Comparison of ENCODE assay signal across 18 cellular contexts in the genomic region with DNA sequence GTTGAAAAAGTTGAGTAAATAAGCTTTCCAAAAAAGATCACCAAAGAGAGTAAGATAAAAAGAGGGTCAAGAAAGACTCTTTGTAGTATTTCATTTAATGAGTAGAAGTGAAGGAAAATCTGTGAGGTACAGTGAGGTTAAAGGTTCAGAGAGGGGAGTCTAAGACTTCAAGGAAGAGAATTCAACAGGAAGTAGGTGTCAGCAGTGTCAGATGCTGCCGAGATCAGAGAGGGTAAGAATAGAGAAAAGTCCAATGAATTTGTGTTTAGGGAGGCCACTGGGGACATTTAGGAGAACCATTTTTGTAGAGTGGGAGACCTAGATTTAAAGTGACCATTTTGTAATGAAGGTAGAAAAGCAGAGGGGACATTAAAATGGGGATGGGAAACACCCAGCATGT.
A peak's percentile ranks its signal among the peaks of the same experiment; 100 is the strongest.
DNase-seq lines count a peak whose midpoint lies in the region; ATAC-seq and TF ChIP-seq lines count a peak whose summit lies in the region.
"Had no signal": no experiment of that assay in that cellular context is flagged by ENCODE, and none has a peak within 500 bp of the region (broad histone marks: within the 10 kb centered on the region; RNA-seq: fewer than 3 reads in every experiment).

No MANE protein-coding gene starts in this region.

- no peak for DNase-seq in T-helper 1 cell
- no peak for DNase-seq in NCI-H1436 (lab: John Stamatoyannopoulos, UW)
- DNase-seq: 8988T, body of pancreas, dorsolateral prefrontal cortex, GF-D8, heart left ventricle, NCI-H146, NCI-H524, PC-9, spleen, WERI-Rb-1 had no signal

- no peaks in the 10 kb centered on the region for H3K9me3 Mint-ChIP-seq in T-helper 1 cell treated with Interleukin-12 subunit alpha and Interleukin-12 subunit beta and Interleukin-4 antibody, amounts not matched to agents 30 μg/mL and 1 μg/mL, for 36 hours
- no peaks in the 10 kb centered on the region for H3K9me3 Mint-ChIP-seq in IgD-negative memory B cell
- no peaks in the 10 kb centered on the region for H3K9me3 Mint-ChIP-seq in activated naive CD8-positive, alpha-beta T cell (ENCODE audit: low read depth)
- H3K9me3 Mint-ChIP-seq in nephron = no peaks in the 10 kb centered on the region

- no peak for TF ChIP-seq POLR2A in GM18505 (IDR thresholded peaks at IDR 0.05; ENCODE audit: borderline replicate concordance, extremely low read depth, insufficient read depth, insufficient read length)

- peak overlapping the region; percentile 79 for H3K27ac Mint-ChIP-seq in T-helper 1 cell treated with Interleukin-12 subunit alpha and Interleukin-12 subunit beta and Interleukin-4 antibody, amounts not matched to agents 30 μg/mL and 1 μg/mL, for 36 hours
- H3K27ac Mint-ChIP-seq in IgD-negative memory B cell (peak overlapping the region in 2 of 3 donors; percentile 54 to 70), nephron (peak overlapping the region; percentile 64 to 98 (median 98))
- H3K27ac Mint-ChIP-seq in activated naive CD8-positive, alpha-beta T cell = peak overlapping the region; percentile 88

- ATAC-seq in GM21576 (IDR thresholded peaks at IDR 0.05; ENCODE audit: unreplicated experiment) (no peak), GM18505 (IDR thresholded peaks at IDR 0.05; ENCODE audit: unreplicated experiment) (no peak)
- ATAC-seq: body of pancreas, heart left ventricle had no signal

- peaks cover 40% of the 10 kb centered on the region for H3K4me1 Mint-ChIP-seq in T-helper 1 cell treated with Interleukin-12 subunit alpha and Interleukin-12 subunit beta and Interleukin-4 antibody, amounts not matched to agents 30 μg/mL and 1 μg/mL, for 36 hours (ENCODE audit: low read depth)
- peaks cover 39 to 49% (median 45%) of the 10 kb centered on the region in 3 donors for H3K4me1 Mint-ChIP-seq in IgD-negative memory B cell
- peaks cover 47% of the 10 kb centered on the region for H3K4me1 Mint-ChIP-seq in activated naive CD8-positive, alpha-beta T cell (ENCODE audit: low read depth)
- peaks cover 46% of the 10 kb centered on the region for H3K4me1 Mint-ChIP-seq in nephron

- peak overlapping the region; percentile 79 for H3K4me3 Mint-ChIP-seq in T-helper 1 cell treated with Interleukin-12 subunit alpha and Interleukin-12 subunit beta and Interleukin-4 antibody, amounts not matched to agents 30 μg/mL and 1 μg/mL, for 36 hours
- H3K4me3 Mint-ChIP-seq in IgD-negative memory B cell (peak overlapping the region; percentile 8 to 90 (median 67)), nephron (peak overlapping the region in 1 of 3 experiments; percentile 28)
- peak overlapping the region; percentile 81 for H3K4me3 Mint-ChIP-seq in activated naive CD8-positive, alpha-beta T cell

- H3K36me3 Mint-ChIP-seq in T-helper 1 cell treated with Interleukin-12 subunit alpha and Interleukin-12 subunit beta and Interleukin-4 antibody, amounts not matched to agents 30 μg/mL and 1 μg/mL, for 36 hours (ENCODE audit: low read depth) = no peaks in the 10 kb centered on the region
- no peaks in the 10 kb centered on the region for H3K36me3 Mint-ChIP-seq in IgD-negative memory B cell
- no peaks in the 10 kb centered on the region for H3K36me3 Mint-ChIP-seq in activated naive CD8-positive, alpha-beta T cell
- H3K36me3 Mint-ChIP-seq in nephron (ENCODE audit: low read depth) = no peaks in the 10 kb centered on the region

- TF ChIP-seq CTCF in nephron (IDR thresholded peaks at IDR 0.05; ENCODE audit: unreplicated experiment in 3 of 3) = no peak

- H3K27me3 Mint-ChIP-seq in T-helper 1 cell treated with Interleukin-12 subunit alpha and Interleukin-12 subunit beta and Interleukin-4 antibody, amounts not matched to agents 30 μg/mL and 1 μg/mL, for 36 hours (ENCODE audit: low read depth) = no peaks in the 10 kb centered on the region
- H3K27me3 Mint-ChIP-seq in IgD-negative memory B cell (no peaks in the 10 kb centered on the region), nephron (ENCODE audit: low read depth) (no peaks in the 10 kb centered on the region)
- no peaks in the 10 kb centered on the region for H3K27me3 Mint-ChIP-seq in activated naive CD8-positive, alpha-beta T cell
